In the genomic region with DNA sequence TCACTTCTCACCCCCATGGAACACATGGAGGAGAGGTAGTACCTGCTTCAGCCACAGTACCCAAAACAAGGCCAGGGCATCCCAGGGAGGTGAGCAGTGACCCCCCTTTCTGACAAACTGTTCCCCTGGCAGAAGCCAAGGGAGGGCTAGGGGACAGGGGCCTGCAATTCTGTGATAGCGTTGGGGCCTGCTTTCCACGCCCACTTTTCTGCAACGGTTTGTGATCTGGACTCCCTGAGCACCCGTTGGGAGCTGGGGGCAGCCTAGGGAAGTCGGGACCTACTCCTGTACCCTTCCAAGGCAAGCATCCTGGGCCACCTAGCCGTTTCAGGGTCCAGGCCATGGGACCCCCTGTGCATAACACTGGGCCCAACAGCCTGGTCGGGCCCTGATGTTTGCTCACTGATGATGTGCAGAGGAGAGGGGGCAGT, we compare ENCODE assay signal across 14 cellular contexts. TPM values are rescaled to one million over a fixed set of nuclear protein-coding genes. Genes with fewer than 3 reads are reported as not detected.
DNase-seq lines count a peak whose midpoint lies in the region; ATAC-seq and TF ChIP-seq lines count a peak whose summit lies in the region.
"Had no signal": no experiment of that assay in that cellular context is flagged by ENCODE, and none has a peak within 500 bp of the region (broad histone marks: within the 10 kb centered on the region; RNA-seq: fewer than 3 reads in every experiment).

No MANE protein-coding gene starts in this region.

- H3K4me3 Mint-ChIP-seq in activated B cell treated with CpG ODN at 0.5 μM for 24 hours (peak overlapping the region; percentile 63), glutamatergic neuron (ENCODE audit: unreplicated experiment) (peak overlapping the region; percentile 20)

- POLR2A ChIA-PET in activated B cell treated with CpG ODN at 0.5 μM for 24 hours (lab: Charles Lee): no interaction called here

- intact Hi-C loops in breast epithelium (cut with DNase I; ENCODE audit: low total_unique reads): no loop called here
- intact Hi-C loops in activated B cell treated with CpG ODN at 0.5 μM for 24 hours (cut with micrococcal nuclease): loop anchor here (10.0 kb wide), 1 partner anchor 161 kb away; no protein-coding TSS in a partner anchor
- intact Hi-C loops in vagina (cut with DNase I): no loop called here

- CTCF ChIA-PET in activated B cell treated with CpG ODN at 0.5 μM for 24 hours (lab: Charles Lee): no interaction called here

- ATAC-seq in activated B cell treated with CpG ODN at 0.5 μM for 24 hours (ENCODE audit: low read depth) (no peak), HG03159 (IDR thresholded peaks at IDR 0.05; ENCODE audit: unreplicated experiment) (no peak), HG03342 (IDR thresholded peaks at IDR 0.05; ENCODE audit: unreplicated experiment) (no peak)

- H3K4me1 ChIP-seq in breast epithelium (no peaks in the 10 kb centered on the region), vagina (peaks cover 27% of the 10 kb centered on the region)

- no peaks in the 10 kb centered on the region for H3K36me3 ChIP-seq in breast epithelium
- no peaks in the 10 kb centered on the region for H3K36me3 ChIP-seq in vagina
- H3K36me3 ChIP-seq: colonic mucosa, lower lobe of right lung, spleen had no signal

- no peak overlapping the region for H3K27ac ChIP-seq in breast epithelium
- H3K27ac ChIP-seq in vagina: peak overlapping the region; percentile 89

- TF ChIP-seq CTCF in breast epithelium (IDR thresholded peaks at IDR 0.05) (no peak), activated B cell treated with CpG ODN at 0.5 μM for 24 hours (IDR thresholded peaks at IDR 0.05) (no peak), glutamatergic neuron (IDR thresholded peaks at IDR 0.05; ENCODE audit: partially characterized antibody, unreplicated experiment) (no peak), vagina (IDR thresholded peaks at IDR 0.05) (no peak)

- H3K27ac Mint-ChIP-seq in activated B cell treated with CpG ODN at 0.5 μM for 24 hours (peak overlapping the region; percentile 24), glutamatergic neuron (ENCODE audit: unreplicated experiment) (no peak overlapping the region)

- TF ChIP-seq POLR2A in breast epithelium (IDR thresholded peaks at IDR 0.05): no peak
- TF ChIP-seq POLR2A in vagina (IDR thresholded peaks at IDR 0.05): no peak

- H3K27me3 ChIP-seq in breast epithelium (no peaks in the 10 kb centered on the region), vagina (no peaks in the 10 kb centered on the region)
- H3K27me3 ChIP-seq: colonic mucosa, spleen had no signal

- H3K36me3 Mint-ChIP-seq in activated B cell treated with CpG ODN at 0.5 μM for 24 hours (ENCODE audit: low read depth) (no peaks in the 10 kb centered on the region), glutamatergic neuron (ENCODE audit: unreplicated experiment) (no peaks in the 10 kb centered on the region)

- in situ Hi-C loops in T47D (cut with HindIII; ENCODE audit: low pct_unique_long_range_greater_than_20kb, low sequenced_read_pairs): no loop called here

- no peaks in the 10 kb centered on the region for H3K27me3 Mint-ChIP-seq in activated B cell treated with CpG ODN at 0.5 μM for 24 hours
- peaks cover 1% of the 10 kb centered on the region for H3K27me3 Mint-ChIP-seq in glutamatergic neuron (ENCODE audit: unreplicated experiment)

- peak; percentile 31 to 54 for DNase-seq in T47D (ENCODE audit: low read depth in 1 of 2, low spot score in 1 of 2)
- DNase-seq in breast epithelium (ENCODE audit: low spot score in 2 of 2): no peak
- DNase-seq in activated B cell treated with CpG ODN at 0.5 μM for 24 hours: no peak
- no peak for DNase-seq in glutamatergic neuron
- DNase-seq in vagina (ENCODE audit: extremely low spot score in 2 of 2): no peak
- DNase-seq in stimulated activated CD4-positive, alpha-beta T cell treated with anti-CD3 and anti-CD28 coated beads, Interleukin-1b, Interleukin-23, amount 100 ng/mL, for 48 hours: no peak
- DNase-seq: lower lobe of right lung, NCI-H1417 treated with DMSO at 0.1 percent for 48 hours, spleen, trophoblast cell had no signal

- H3K4me1 Mint-ChIP-seq in activated B cell treated with CpG ODN at 0.5 μM for 24 hours: peaks cover 13% of the 10 kb centered on the region
- peaks cover 9% of the 10 kb centered on the region for H3K4me1 Mint-ChIP-seq in glutamatergic neuron (ENCODE audit: low read depth, unreplicated experiment)

- H3K4me3 ChIP-seq in breast epithelium (no peak overlapping the region), vagina (no peak overlapping the region)

- H3K9me3 Mint-ChIP-seq in activated B cell treated with CpG ODN at 0.5 μM for 24 hours (no peaks in the 10 kb centered on the region), glutamatergic neuron (ENCODE audit: unreplicated experiment) (peaks cover 2% of the 10 kb centered on the region)

- H3K9me3 ChIP-seq in breast epithelium (no peaks in the 10 kb centered on the region), vagina (no peaks in the 10 kb centered on the region)
- H3K9me3 ChIP-seq: colonic mucosa, lower lobe of right lung, spleen had no signal

RNA-seq across cellular contexts. Expression of a gene that starts 1.0 kb away (rescaled TPM):
- total RNA-seq in breast epithelium (10 to 100 TPM; 16.0 to 28.1 (median 22.6) TPM), activated B cell treated with CpG ODN at 0.5 μM for 24 hours (18.8 and 22.3 TPM in 2 replicates), glutamatergic neuron (ENCODE audit: unreplicated experiment) (2.4 TPM), vagina (26.5 TPM)
- total RNA-seq: OCI-LY7 had no signal

RNA-seq across cellular contexts. Expression of a gene that starts 29.0 kb away (rescaled TPM):
- total RNA-seq in breast epithelium (1 to 10 TPM in 2 of 3 donors, not detected in 1; 1.9 to 2.0 TPM), activated B cell treated with CpG ODN at 0.5 μM for 24 hours (0.07 and 0.15 TPM in 2 replicates), glutamatergic neuron (ENCODE audit: unreplicated experiment) (not detected), vagina (3.4 TPM)

RNA-seq across cellular contexts. Expression of a gene that starts 36.0 kb away (rescaled TPM):
- total RNA-seq in breast epithelium (10 to 100 TPM; 63.5 to 98.8 (median 96.0) TPM), activated B cell treated with CpG ODN at 0.5 μM for 24 hours (43.2 and 46.0 TPM in 2 replicates), glutamatergic neuron (ENCODE audit: unreplicated experiment) (43.9 TPM), vagina (54.3 TPM)

Comparison
In these comparisons a context has a peak if more than half of its experiments do, and no peak if none do; other contexts are left out.
1. DNase-seq: peak in T47D (2 of 2); none in breast epithelium (0 of 2), activated B cell treated with CpG ODN at 0.5 μM for 24 hours (single experiment), glutamatergic neuron (single experiment), vagina (0 of 2) and stimulated activated CD4-positive, alpha-beta T cell treated with anti-CD3 and anti-CD28 coated beads, Interleukin-1b, Interleukin-23, amount 100 ng/mL, for 48 hours (single experiment).